22 cellular contexts compared by ENCODE assay signal in genomic region chr10:15784662-15785300, GRCh38.
DNase-seq lines count a peak whose midpoint lies in the region; ATAC-seq and TF ChIP-seq lines count a peak whose summit lies in the region.
"Had no signal": no experiment of that assay in that cellular context is flagged by ENCODE, and none has a peak within 500 bp of the region (broad histone marks: within the 10 kb centered on the region; RNA-seq: fewer than 3 reads in every experiment).

No MANE protein-coding gene starts in this region.

- H3K36me3 Mint-ChIP-seq in Calu3 (ENCODE audit: insufficient read depth, unreplicated experiment) (peaks cover 11% of the 10 kb centered on the region), endodermal cell (ENCODE audit: low read depth) (peaks cover 16% of the 10 kb centered on the region), endothelial cell (ENCODE audit: low read depth, unreplicated experiment) (no peaks in the 10 kb centered on the region)
- peaks cover 37% of the 10 kb centered on the region for H3K36me3 Mint-ChIP-seq in activated CD4-positive, alpha-beta T cell treated with anti-CD3 and anti-CD28 coated beads, Interleukin-2, amount 10 ng/mL, durations not matched to agents 7 days and 5 days (ENCODE audit: low read depth)

- H2AFZ ChIP-seq in MM.1S (ENCODE audit: low read length) = no peak overlapping the region

- H3K36me3 ChIP-seq in MM.1S (replicated peaks; ENCODE audit: insufficient read depth, low read length) (peaks cover 8% of the 10 kb centered on the region; the same call in 1 of the 2 replicates), endodermal cell (ENCODE audit: control insufficient read depth, insufficient read depth, low read length) (peaks cover 47% of the 10 kb centered on the region), mesendoderm (ENCODE audit: control insufficient read depth, insufficient read depth, low read length) (no peaks in the 10 kb centered on the region), Peyer's patch (peaks cover 0 to 51% (median 0%) of the 10 kb centered on the region in 3 donors)

- no peaks in the 10 kb centered on the region for H3K9me2 ChIP-seq in MM.1S (replicated peaks; ENCODE audit: insufficient read depth, low read length)

- no peak overlapping the region for H3K18ac ChIP-seq in mesendoderm (ENCODE audit: low read length)

- no peak for ATAC-seq in GM18502 (IDR thresholded peaks at IDR 0.05; ENCODE audit: poor library complexity, unreplicated experiment)
- ATAC-seq: gastrocnemius medialis; stimulated activated naive CD8-positive, alpha-beta T cell treated with anti-CD3 and anti-CD28 coated beads, Interleukin-15, amount 100 ng/mL, for 72 hours had no signal

- H4K8ac ChIP-seq in mesendoderm (ENCODE audit: low read depth, low read length) = no peak overlapping the region

- BruUV-seq in Calu3 (replicated peaks; lab: Mats Ljungman, UMichigan) = no TSS peak

- no peaks in the 10 kb centered on the region for H3K79me1 ChIP-seq in mesendoderm (ENCODE audit: low read length)

- H3K4me1 ChIP-seq in MM.1S (ENCODE audit: low read length) (peaks cover 73% of the 10 kb centered on the region), endodermal cell (ENCODE audit: control insufficient read depth, insufficient read depth, low read length) (peaks cover 5% of the 10 kb centered on the region), mesendoderm (ENCODE audit: control insufficient read depth, low read depth, low read length) (peaks cover 2% of the 10 kb centered on the region), Peyer's patch (no peaks in the 10 kb centered on the region)

- H2BK15ac ChIP-seq in mesendoderm (replicated peaks; ENCODE audit: low read depth) = no peak overlapping the region

- no peak for TF ChIP-seq POLR2A in Peyer's patch (IDR thresholded peaks at IDR 0.05)

- peak overlapping the region; percentile 96 for H3K27ac ChIP-seq in MM.1S (ENCODE audit: low read length)
- H3K27ac ChIP-seq in endodermal cell (ENCODE audit: low read depth, low read length) = no peak overlapping the region
- H3K27ac ChIP-seq in mesendoderm (ENCODE audit: low read depth, low read length) = no peak overlapping the region
- H3K27ac ChIP-seq in Peyer's patch = no peak overlapping the region
- H3K27ac ChIP-seq: gastrocnemius medialis, transverse colon had no signal

- H2BK120ac ChIP-seq in mesendoderm (ENCODE audit: low read depth, low read length) = no peak overlapping the region

- H3K4ac ChIP-seq in mesendoderm (ENCODE audit: low read depth, low read length) = no peak overlapping the region

- H2BK5ac ChIP-seq in mesendoderm (ENCODE audit: low read length) = no peak overlapping the region

- no peaks in the 10 kb centered on the region for H3K9me3 Mint-ChIP-seq in Calu3 (ENCODE audit: low read depth, unreplicated experiment)
- no peaks in the 10 kb centered on the region for H3K9me3 Mint-ChIP-seq in endodermal cell
- no peaks in the 10 kb centered on the region for H3K9me3 Mint-ChIP-seq in activated CD4-positive, alpha-beta T cell treated with anti-CD3 and anti-CD28 coated beads, Interleukin-2, amount 10 ng/mL, durations not matched to agents 7 days and 5 days
- no peaks in the 10 kb centered on the region for H3K9me3 Mint-ChIP-seq in endothelial cell (ENCODE audit: unreplicated experiment)
- H3K9me3 Mint-ChIP-seq: activated CD4-positive, alpha-beta memory T cell treated with anti-CD3 and anti-CD28 coated beads, Interleukin-2, amount 10 ng/mL, durations not matched to agents 7 days and 5 days; dendritic cell treated with granulocyte-macrophage colony-stimulating factor and Interleukin-4, amounts not matched to agents 40 ng/mL and 50 ng/mL, for 4 days; stimulated activated naive CD8-positive, alpha-beta T cell treated with anti-CD3 and anti-CD28 coated beads, Interleukin-15, amount 100 ng/mL, for 72 hours had no signal

- H3K27me3 ChIP-seq in MM.1S (replicated peaks; ENCODE audit: insufficient read depth, low read length) (no peaks in the 10 kb centered on the region), endodermal cell (ENCODE audit: control insufficient read depth, insufficient read depth, low read length, poor library complexity, severe bottlenecking) (no peaks in the 10 kb centered on the region), mesendoderm (ENCODE audit: insufficient read depth, low read length, poor library complexity) (no peaks in the 10 kb centered on the region), Peyer's patch (no peaks in the 10 kb centered on the region)
- H3K27me3 ChIP-seq: gastrocnemius medialis, transverse colon had no signal

- POLR2A ChIA-PET in activated CD4-positive, alpha-beta T cell treated with anti-CD3 and anti-CD28 coated beads, Interleukin-2, amount 10 ng/mL, durations not matched to agents 7 days and 5 days (lab: Charles Lee) = no interaction called here

- DNase-seq in Calu3 = no peak
- DNase-seq in MM.1S = no peak
- DNase-seq in endodermal cell = peak; percentile 47
- peak; percentile 46 for DNase-seq in mesendoderm
- no peak for DNase-seq in activated CD4-positive, alpha-beta T cell treated with anti-CD3 and anti-CD28 coated beads, Interleukin-2, amount 10 ng/mL, durations not matched to agents 7 days and 5 days
- DNase-seq in endothelial cell (ENCODE audit: low spot score) = no peak
- no peak for DNase-seq in Peyer's patch
- DNase-seq: activated CD4-positive, alpha-beta memory T cell treated with anti-CD3 and anti-CD28 coated beads, Interleukin-2, amount 10 ng/mL, durations not matched to agents 7 days and 5 days; activated gamma-delta T cell treated with Interleukin-2 at 50 U/mL for 16 hours; DMS79 treated with DMSO at 0.1 percent for 48 hours; gastrocnemius medialis; kidney glomerular epithelial cell; NCI-H1417 treated with DMSO at 0.1 percent for 48 hours; NCI-H510A; NK-92 treated with Interleukin-12 subunit alpha and Interleukin-12 subunit beta, amount 100 ng/mL, for 24 hours; occipital lobe; stimulated activated CD4-positive, alpha-beta T cell treated with anti-CD3 and anti-CD28 coated beads, Interleukin-4, amount 100 ng/mL, for 4 hours; stimulated activated naive CD8-positive, alpha-beta T cell treated with anti-CD3 and anti-CD28 coated beads, Interleukin-15, amount 100 ng/mL, for 72 hours; transverse colon had no signal

- H3K4me2 ChIP-seq in MM.1S (ENCODE audit: low read depth, low read length) (no peak overlapping the region), mesendoderm (ENCODE audit: low read length) (no peak overlapping the region)

- H3K4me1 Mint-ChIP-seq in Calu3 (ENCODE audit: low read depth, unreplicated experiment) = peaks cover 31% of the 10 kb centered on the region
- peaks cover 13% of the 10 kb centered on the region for H3K4me1 Mint-ChIP-seq in endodermal cell
- H3K4me1 Mint-ChIP-seq in activated CD4-positive, alpha-beta T cell treated with anti-CD3 and anti-CD28 coated beads, Interleukin-2, amount 10 ng/mL, durations not matched to agents 7 days and 5 days = no peaks in the 10 kb centered on the region
- no peaks in the 10 kb centered on the region for H3K4me1 Mint-ChIP-seq in endothelial cell (ENCODE audit: unreplicated experiment)
- H3K4me1 Mint-ChIP-seq: activated CD4-positive, alpha-beta memory T cell treated with anti-CD3 and anti-CD28 coated beads, Interleukin-2, amount 10 ng/mL, durations not matched to agents 7 days and 5 days; stimulated activated naive CD8-positive, alpha-beta T cell treated with anti-CD3 and anti-CD28 coated beads, Interleukin-15, amount 100 ng/mL, for 72 hours had no signal

- H3K79me2 ChIP-seq in MM.1S (ENCODE audit: low read length) (peaks cover 12% of the 10 kb centered on the region), mesendoderm (ENCODE audit: control insufficient read depth, insufficient read depth, low read length) (no peaks in the 10 kb centered on the region)

- H3K27me3 Mint-ChIP-seq in Calu3 (ENCODE audit: unreplicated experiment) (no peaks in the 10 kb centered on the region), endodermal cell (ENCODE audit: insufficient read depth) (no peaks in the 10 kb centered on the region), endothelial cell (ENCODE audit: unreplicated experiment) (no peaks in the 10 kb centered on the region)
- H3K27me3 Mint-ChIP-seq in activated CD4-positive, alpha-beta T cell treated with anti-CD3 and anti-CD28 coated beads, Interleukin-2, amount 10 ng/mL, durations not matched to agents 7 days and 5 days = no peaks in the 10 kb centered on the region
- H3K27me3 Mint-ChIP-seq: activated CD4-positive, alpha-beta memory T cell treated with anti-CD3 and anti-CD28 coated beads, Interleukin-2, amount 10 ng/mL, durations not matched to agents 7 days and 5 days; dendritic cell treated with granulocyte-macrophage colony-stimulating factor and Interleukin-4, amounts not matched to agents 40 ng/mL and 50 ng/mL, for 4 days; stimulated activated naive CD8-positive, alpha-beta T cell treated with anti-CD3 and anti-CD28 coated beads, Interleukin-15, amount 100 ng/mL, for 72 hours had no signal

- H4K5ac ChIP-seq in mesendoderm (ENCODE audit: low read length) = no peak overlapping the region

- H3K9me3 ChIP-seq in MM.1S (replicated peaks; ENCODE audit: insufficient read depth, low read length) (no peaks in the 10 kb centered on the region), endodermal cell (ENCODE audit: control insufficient read depth, low read length) (no peaks in the 10 kb centered on the region), Peyer's patch (no peaks in the 10 kb centered on the region)
- H3K9me3 ChIP-seq: gastrocnemius medialis, HAP-1, transverse colon had no signal

- H3K4me3 Mint-ChIP-seq in Calu3 (ENCODE audit: low read depth, unreplicated experiment) (peak overlapping the region; percentile 48), endodermal cell (no peak overlapping the region), endothelial cell (ENCODE audit: unreplicated experiment) (no peak overlapping the region)
- H3K4me3 Mint-ChIP-seq in activated CD4-positive, alpha-beta T cell treated with anti-CD3 and anti-CD28 coated beads, Interleukin-2, amount 10 ng/mL, durations not matched to agents 7 days and 5 days = no peak overlapping the region
- H3K4me3 Mint-ChIP-seq: activated CD4-positive, alpha-beta memory T cell treated with anti-CD3 and anti-CD28 coated beads, Interleukin-2, amount 10 ng/mL, durations not matched to agents 7 days and 5 days; dendritic cell treated with granulocyte-macrophage colony-stimulating factor and Interleukin-4, amounts not matched to agents 40 ng/mL and 50 ng/mL, for 4 days; stimulated activated naive CD8-positive, alpha-beta T cell treated with anti-CD3 and anti-CD28 coated beads, Interleukin-15, amount 100 ng/mL, for 72 hours had no signal

- H3K4me3 ChIP-seq in MM.1S (ENCODE audit: low read length) (no peak overlapping the region), endodermal cell (ENCODE audit: low read length) (no peak overlapping the region), mesendoderm (ENCODE audit: low read length) (no peak overlapping the region), Peyer's patch (no peak overlapping the region)
- H3K4me3 ChIP-seq: gastrocnemius medialis, HAP-1, transverse colon had no signal

- H3K9ac ChIP-seq in MM.1S (ENCODE audit: low read length) (0 out of 2 replicates have a peak overlapping the region, but pooled peaks have one; percentile 2), endodermal cell (ENCODE audit: extremely low read depth, low read length, poor library complexity, severe bottlenecking) (no peak overlapping the region), mesendoderm (ENCODE audit: low read length) (no peak overlapping the region)

- CTCF ChIA-PET in Calu3 (lab: Charles Lee) = no interaction called here
- CTCF ChIA-PET in activated CD4-positive, alpha-beta T cell treated with anti-CD3 and anti-CD28 coated beads, Interleukin-2, amount 10 ng/mL, durations not matched to agents 7 days and 5 days (lab: Charles Lee) = interaction anchor here (1.4 kb wide), 1 partner anchor 9 kb away, joined by 3 read pairs; no protein-coding TSS in a partner anchor

- TF ChIP-seq CTCF in Calu3 (IDR thresholded peaks at IDR 0.05; ENCODE audit: unreplicated experiment) (no peak), MM.1S (IDR thresholded peaks at IDR 0.05; ENCODE audit: low read length) (no peak), endodermal cell (conservative IDR thresholded peaks at IDR 0.05) (no peak), endothelial cell (IDR thresholded peaks at IDR 0.05; ENCODE audit: unreplicated experiment) (no peak), Peyer's patch (IDR thresholded peaks at IDR 0.05) (no peak)

- peak overlapping the region; percentile 53 for H3K27ac Mint-ChIP-seq in Calu3 (ENCODE audit: unreplicated experiment)
- H3K27ac Mint-ChIP-seq in endodermal cell = peak overlapping the region; percentile 12
- H3K27ac Mint-ChIP-seq in activated CD4-positive, alpha-beta T cell treated with anti-CD3 and anti-CD28 coated beads, Interleukin-2, amount 10 ng/mL, durations not matched to agents 7 days and 5 days = no peak overlapping the region
- no peak overlapping the region for H3K27ac Mint-ChIP-seq in endothelial cell (ENCODE audit: unreplicated experiment)
- H3K27ac Mint-ChIP-seq: activated CD4-positive, alpha-beta memory T cell treated with anti-CD3 and anti-CD28 coated beads, Interleukin-2, amount 10 ng/mL, durations not matched to agents 7 days and 5 days; dendritic cell treated with granulocyte-macrophage colony-stimulating factor and Interleukin-4, amounts not matched to agents 40 ng/mL and 50 ng/mL, for 4 days; stimulated activated naive CD8-positive, alpha-beta T cell treated with anti-CD3 and anti-CD28 coated beads, Interleukin-15, amount 100 ng/mL, for 72 hours had no signal

- peaks cover 49% of the 10 kb centered on the region for H3F3A ChIP-seq in MM.1S (ENCODE audit: insufficient read depth, low read length)

- no peak overlapping the region for H3K56ac ChIP-seq in mesendoderm (ENCODE audit: low read length)

- 91 to 99% methylated on average over 7 to 8 of the region's 8 CpGs for WGBS in endodermal cell (ENCODE audit: insufficient coverage in 1 of 2, insufficient read length in 1 of 2), 2 experiments
- no CpG with 5 or more reads among the region's 8 CpGs for WGBS in mesendoderm (ENCODE audit: extremely low coverage, insufficient coverage, low lambda C conversion rate)

- no peak overlapping the region for H3K23ac ChIP-seq in mesendoderm (ENCODE audit: low read length)

- intact Hi-C loops in Calu3 (cut with micrococcal nuclease; ENCODE audit: unreplicated experiment) = no loop called here

- no peaks in the 10 kb centered on the region for H4K20me1 ChIP-seq in MM.1S (ENCODE audit: insufficient read depth, low read length)

- H2AK5ac ChIP-seq in mesendoderm (ENCODE audit: low read length) = no peak overlapping the region

Comparison
In these comparisons a context has a peak if more than half of its experiments do, and no peak if none do; other contexts are left out.
1. DNase-seq: peak in endodermal cell (single experiment) and mesendoderm (single experiment); none in Calu3 (single experiment), MM.1S (single experiment), activated CD4-positive, alpha-beta T cell treated with anti-CD3 and anti-CD28 coated beads, Interleukin-2, amount 10 ng/mL, durations not matched to agents 7 days and 5 days (single experiment), endothelial cell (single experiment) and Peyer's patch (0 of 3).
2. H3K27ac Mint-ChIP-seq: peak in Calu3 (single experiment) and endodermal cell (single experiment); none in activated CD4-positive, alpha-beta T cell treated with anti-CD3 and anti-CD28 coated beads, Interleukin-2, amount 10 ng/mL, durations not matched to agents 7 days and 5 days (single experiment) and endothelial cell (single experiment).